Comparison of ENCODE assay signal across 16 cellular contexts in genomic region chr14:24130717-24131548, GRCh38. TPM values are rescaled to one million over a fixed set of nuclear protein-coding genes. Genes with fewer than 3 reads are reported as not detected.
DNase-seq lines count a peak whose midpoint lies in the region; ATAC-seq and TF ChIP-seq lines count a peak whose summit lies in the region.
"Had no signal": no experiment of that assay in that cellular context is flagged by ENCODE, and none has a peak within 500 bp of the region (broad histone marks: within the 10 kb centered on the region; RNA-seq: fewer than 3 reads in every experiment).

No MANE protein-coding gene starts in this region.

- no peaks in the 10 kb centered on the region; the same call in 1 of the 2 replicates for H3K79me2 ChIP-seq in OCI-LY3 (ENCODE audit: low read length)

- H3K9me3 Mint-ChIP-seq in neural crest cell = no peaks in the 10 kb centered on the region
- H3K9me3 Mint-ChIP-seq: activated T-cell treated with anti-CD3 and anti-CD28 coated beads, Interleukin-2, amount 50 U/mL, for 4 hours; memory B cell had no signal

- no peaks in the 10 kb centered on the region for H3K27me3 Mint-ChIP-seq in neural crest cell (ENCODE audit: low read depth)
- H3K27me3 Mint-ChIP-seq: memory B cell had no signal

- H3K9me3 ChIP-seq in BLaER1 treated with 17β-estradiol and CSF1 and Interleukin-3, amounts not matched to agents 10 nM and 100 nM (replicated peaks in 1 of 11) = no peaks in the 10 kb centered on the region
- no peaks in the 10 kb centered on the region for H3K9me3 ChIP-seq in OCI-LY3 (ENCODE audit: insufficient read depth, low read length)
- H3K9me3 ChIP-seq: testis had no signal

- H2AFZ ChIP-seq in OCI-LY3 (ENCODE audit: low read depth, low read length) = 0 out of 2 replicates have a peak overlapping the region, but pooled peaks have one; percentile 19

- no peaks in the 10 kb centered on the region; a peak in 1 of 22 replicates for H3K36me3 ChIP-seq in BLaER1 treated with 17β-estradiol and CSF1 and Interleukin-3, amounts not matched to agents 10 nM and 100 nM
- no peaks in the 10 kb centered on the region for H3K36me3 ChIP-seq in OCI-LY3 (replicated peaks; ENCODE audit: low read depth, low read length)

- no peak for TF ChIP-seq CTCF in OCI-LY3 (IDR thresholded peaks at IDR 0.05; ENCODE audit: low read depth, low read length)
- TF ChIP-seq CTCF in neural crest cell (conservative IDR thresholded peaks at IDR 0.05) = no peak

- no peaks in the 10 kb centered on the region for H3K27me3 ChIP-seq in BLaER1 treated with 17β-estradiol and CSF1 and Interleukin-3, amounts not matched to agents 10 nM and 100 nM
- no peaks in the 10 kb centered on the region for H3K27me3 ChIP-seq in OCI-LY3 (ENCODE audit: low read depth, low read length)
- H3K27me3 ChIP-seq: testis had no signal

- H4K20me1 ChIP-seq in BLaER1 treated with 17β-estradiol and CSF1 and Interleukin-3, amounts not matched to agents 10 nM and 100 nM = no peaks in the 10 kb centered on the region; a peak in 1 of 22 replicates
- no peaks in the 10 kb centered on the region for H4K20me1 ChIP-seq in OCI-LY3 (ENCODE audit: insufficient read depth, low read length)

- H3K36me3 Mint-ChIP-seq in neural crest cell (ENCODE audit: low read depth) = no peaks in the 10 kb centered on the region

- ATAC-seq in HG03159 (IDR thresholded peaks at IDR 0.05; ENCODE audit: unreplicated experiment) (no peak), GM19452 (IDR thresholded peaks at IDR 0.05; ENCODE audit: unreplicated experiment) (no peak)
- ATAC-seq: activated T-cell treated with anti-CD3 and anti-CD28 coated beads, Interleukin-2, amount 50 U/mL, for 4 hours; HCT116; K562 had no signal

- peaks cover 14 to 41% (median 30%) of the 10 kb centered on the region in 10 experiments for H3K4me1 ChIP-seq in BLaER1 treated with 17β-estradiol and CSF1 and Interleukin-3, amounts not matched to agents 10 nM and 100 nM
- H3K4me1 ChIP-seq in OCI-LY3 (ENCODE audit: low read length) = peaks cover 19% of the 10 kb centered on the region

- intact Hi-C loops in cardiac septum (cut with DNase I) = no loop called here

- H3K4me2 ChIP-seq in BLaER1 treated with 17β-estradiol and CSF1 and Interleukin-3, amounts not matched to agents 10 nM and 100 nM = peak overlapping the region in 10 of 11 experiments; percentile 12 to 52 (median 28); a peak in 14 of 22 replicates
- H3K4me2 ChIP-seq in OCI-LY3 (ENCODE audit: low read length) = peak overlapping the region; percentile 44

- H3K4me3 ChIP-seq in BLaER1 treated with 17β-estradiol and CSF1 and Interleukin-3, amounts not matched to agents 10 nM and 100 nM = no peak overlapping the region
- H3K4me3 ChIP-seq in OCI-LY3 (ENCODE audit: low read length) = no peak overlapping the region; the same call in 1 of the 2 replicates
- H3K4me3 ChIP-seq: K562, testis had no signal

- H3K27ac ChIP-seq in BLaER1 treated with 17β-estradiol and CSF1 and Interleukin-3, amounts not matched to agents 10 nM and 100 nM = 0 out of 22 replicates have a peak overlapping the region, but pooled peaks of 1 of the 11 experiments have one; percentile 14
- peak overlapping the region; percentile 50 for H3K27ac ChIP-seq in OCI-LY3 (ENCODE audit: low read length)

- H3K27ac Mint-ChIP-seq in neural crest cell (ENCODE audit: unreplicated experiment) = no peak overlapping the region

- peak overlapping the region in 3 of 11 experiments; percentile 4 to 21 (median 13); a peak in 1 of 22 replicates for H3K9ac ChIP-seq in BLaER1 treated with 17β-estradiol and CSF1 and Interleukin-3, amounts not matched to agents 10 nM and 100 nM
- peak overlapping the region; percentile 33; the same call in 1 of the 2 replicates for H3K9ac ChIP-seq in OCI-LY3 (ENCODE audit: low read length)

- H3K4me1 Mint-ChIP-seq in neural crest cell = peaks cover 7% of the 10 kb centered on the region

- peak overlapping the region; percentile 65 for H3K4me3 Mint-ChIP-seq in neural crest cell
- H3K4me3 Mint-ChIP-seq: activated T-cell treated with anti-CD3 and anti-CD28 coated beads, Interleukin-2, amount 50 U/mL, for 4 hours; memory B cell had no signal

- DNase-seq in cardiac septum (ENCODE audit: low spot score) (peak; percentile 84), neural crest cell (ENCODE audit: low read depth, low spot score) (no peak), Ammon's horn (ENCODE audit: low spot score) (no peak)
- DNase-seq in stimulated activated CD4-positive, alpha-beta T cell treated with anti-CD3 and anti-CD28 coated beads, Interleukin-15, amount 100 ng/mL, for 24 hours = no peak
- DNase-seq: activated CD4-positive, alpha-beta T cell treated with anti-CD3 and anti-CD28 coated beads for 4 hours; activated T-cell treated with anti-CD3 and anti-CD28 coated beads, Interleukin-2, amount 50 U/mL, for 4 hours; NCI-H1417 treated with DMSO at 0.1 percent for 48 hours; NCI-H446; testis had no signal

RNA-seq across cellular contexts. Expression of gene FITM1, which starts 0.5 kb away (rescaled TPM):
- total RNA-seq in cardiac septum = 112 TPM
- 0.42 and 0.66 TPM in 2 replicates for total RNA-seq in neural crest cell

RNA-seq across cellular contexts. Expression of gene PSME1, which starts 5.1 kb away (rescaled TPM):
- total RNA-seq in cardiac septum = 61.3 TPM
- total RNA-seq in neural crest cell = 81.4 and 88.5 TPM in 2 replicates

RNA-seq across cellular contexts. Expression of gene EMC9, which starts 10.5 kb away (rescaled TPM):
- 14.6 TPM for total RNA-seq in cardiac septum
- 28.3 and 30.3 TPM in 2 replicates for total RNA-seq in neural crest cell

RNA-seq across cellular contexts. Expression of gene PSME2, which starts 15.5 kb away (rescaled TPM):
- total RNA-seq in cardiac septum = 49.7 TPM
- total RNA-seq in neural crest cell = 125 and 131 TPM in 2 replicates

RNA-seq across cellular contexts. Expression of gene NRL, which starts 16.2 kb away (rescaled TPM):
- total RNA-seq in cardiac septum = 2.4 TPM
- total RNA-seq in neural crest cell = 1.2 and 2.3 TPM in 2 replicates

Comparison
In these comparisons a context has a peak if more than half of its experiments do, and no peak if none do; other contexts are left out.
1. RNA of gene FITM1, which starts 0.5 kb away (total RNA-seq): 112 TPM in cardiac septum (single experiment); 0.42 to 0.66 TPM in neural crest cell; every median in the first group is over 10 times any median in the second.